Comparison of ENCODE assay signal across 11 cellular contexts in genomic region chr1:184743062-184743756, GRCh38. TPM values are rescaled to one million over a fixed set of nuclear protein-coding genes. Genes with fewer than 3 reads are reported as not detected.
A peak's percentile ranks its signal among the peaks of the same experiment; 100 is the strongest.
DNase-seq lines count a peak whose midpoint lies in the region; ATAC-seq and TF ChIP-seq lines count a peak whose summit lies in the region.
"Had no signal": no experiment of that assay in that cellular context is flagged by ENCODE, and none has a peak within 500 bp of the region (broad histone marks: within the 10 kb centered on the region; RNA-seq: fewer than 3 reads in every experiment).

No MANE protein-coding gene starts in this region.

- peak; percentile 62 for ATAC-seq in GM18511 (IDR thresholded peaks at IDR 0.05; ENCODE audit: unreplicated experiment)
- ATAC-seq in GM21576 (IDR thresholded peaks at IDR 0.05; ENCODE audit: unreplicated experiment), result peak; percentile 40
- ATAC-seq in GM18505 (IDR thresholded peaks at IDR 0.05; ENCODE audit: unreplicated experiment), result no peak
- ATAC-seq: stimulated activated memory B cell treated with anti-CD40 and anti-IgM and Interleukin-4, amounts not matched to agents 10 μg/mL and 1 μg/mL and 100 μg/mL, for 72 hours had no signal

- H3K27me3 Mint-ChIP-seq in progenitor cell of endocrine pancreas, result no peaks in the 10 kb centered on the region
- H3K27me3 Mint-ChIP-seq: stimulated activated memory B cell treated with anti-CD40 and anti-IgM and Interleukin-4, amounts not matched to agents 10 μg/mL and 1 μg/mL and 100 μg/mL, for 72 hours had no signal

- TF ChIP-seq CTCF in progenitor cell of endocrine pancreas (IDR thresholded peaks at IDR 0.05; ENCODE audit: unreplicated experiment), result no peak

- H3K27ac ChIP-seq in KOPT-K1 (ENCODE audit: low read depth, low read length, poor library complexity, severe bottlenecking) (peak overlapping the region; percentile 90), substantia nigra (ENCODE audit: low read depth, low read length, poor library complexity, severe bottlenecking) (no peak overlapping the region)
- H3K27ac ChIP-seq in effector memory CD4-positive, alpha-beta T cell (ENCODE audit: insufficient read depth, low read length, poor library complexity, severe bottlenecking), result peak overlapping the region; percentile 63

- no peak for DNase-seq in effector memory CD4-positive, alpha-beta T cell
- DNase-seq in progenitor cell of endocrine pancreas (ENCODE audit: low spot score, unreplicated experiment) (no peak), substantia nigra (lab: John Stamatoyannopoulos, UW) (no peak), SKM-1 treated with dmso at 0.1 percent for 144 hours (lab: John Stamatoyannopoulos, UW; ENCODE audit: unreplicated experiment) (no peak)
- DNase-seq: GF-D8, NCI-H2171 treated with DMSO at 0.1 percent for 48 hours had no signal

- H3K9me3 Mint-ChIP-seq in progenitor cell of endocrine pancreas (ENCODE audit: low read depth), result no peaks in the 10 kb centered on the region
- H3K9me3 Mint-ChIP-seq: stimulated activated memory B cell treated with anti-CD40 and anti-IgM and Interleukin-4, amounts not matched to agents 10 μg/mL and 1 μg/mL and 100 μg/mL, for 72 hours had no signal

- no peak overlapping the region for H3K27ac Mint-ChIP-seq in progenitor cell of endocrine pancreas
- H3K27ac Mint-ChIP-seq: stimulated activated memory B cell treated with anti-CD40 and anti-IgM and Interleukin-4, amounts not matched to agents 10 μg/mL and 1 μg/mL and 100 μg/mL, for 72 hours had no signal

- no peak overlapping the region for H3K4me3 ChIP-seq in effector memory CD4-positive, alpha-beta T cell (ENCODE audit: insufficient read depth, low read depth, low read length, poor library complexity, severe bottlenecking)

- H3K27me3 ChIP-seq in effector memory CD4-positive, alpha-beta T cell (replicated peaks; ENCODE audit: control insufficient read depth, insufficient read depth, low read length, poor library complexity, severe bottlenecking), result no peaks in the 10 kb centered on the region

- no peaks in the 10 kb centered on the region for H3K9me3 ChIP-seq in KOPT-K1 (ENCODE audit: insufficient read depth, low read length, poor library complexity, severe bottlenecking)
- no peaks in the 10 kb centered on the region for H3K9me3 ChIP-seq in effector memory CD4-positive, alpha-beta T cell (ENCODE audit: control insufficient read depth, low read length)

- peaks cover 40% of the 10 kb centered on the region for H3K4me1 Mint-ChIP-seq in progenitor cell of endocrine pancreas (ENCODE audit: low read depth)
- H3K4me1 Mint-ChIP-seq: stimulated activated memory B cell treated with anti-CD40 and anti-IgM and Interleukin-4, amounts not matched to agents 10 μg/mL and 1 μg/mL and 100 μg/mL, for 72 hours had no signal

- no peak for TF ChIP-seq POLR2A in GM18505 (IDR thresholded peaks at IDR 0.05; ENCODE audit: borderline replicate concordance, extremely low read depth, insufficient read depth, insufficient read length)

- peaks cover 20% of the 10 kb centered on the region for H3K36me3 ChIP-seq in KOPT-K1 (ENCODE audit: insufficient read depth, low read length)
- no peaks in the 10 kb centered on the region for H3K36me3 ChIP-seq in effector memory CD4-positive, alpha-beta T cell (ENCODE audit: control insufficient read depth, insufficient read depth, low read length)

- peaks cover 3% of the 10 kb centered on the region for H3K36me3 Mint-ChIP-seq in progenitor cell of endocrine pancreas (ENCODE audit: insufficient read depth)

- H3K4me3 Mint-ChIP-seq in progenitor cell of endocrine pancreas (ENCODE audit: low read depth), result no peak overlapping the region
- H3K4me3 Mint-ChIP-seq: stimulated activated memory B cell treated with anti-CD40 and anti-IgM and Interleukin-4, amounts not matched to agents 10 μg/mL and 1 μg/mL and 100 μg/mL, for 72 hours had no signal

- peaks cover 43% of the 10 kb centered on the region for H3K4me1 ChIP-seq in effector memory CD4-positive, alpha-beta T cell (ENCODE audit: control insufficient read depth, insufficient read depth, low read length, poor library complexity, severe bottlenecking)

RNA-seq across cellular contexts. Expression of gene EDEM3, which starts 11.4 kb away (rescaled TPM):
- 36.2 and 37.5 TPM in 2 replicates for total RNA-seq in progenitor cell of endocrine pancreas
